ENCODE assay signal across 11 cellular contexts in genomic region chr10:83734278-83734677, GRCh38.
"Had no signal": no experiment of that assay in that cellular context is flagged by ENCODE, and none has a peak within 500 bp of the region (broad histone marks: within the 10 kb centered on the region; RNA-seq: fewer than 3 reads in every experiment).

No MANE protein-coding gene starts in this region.

- H3K4me1 Mint-ChIP-seq: GM23338, H9 had no signal

- H3K27ac ChIP-seq: GM23248 had no signal

- FAIRE-seq: H1, H54 had no signal

- H2AFZ ChIP-seq: GM23248, GM23338 had no signal

- H3K9me3 ChIP-seq: HAP-1 had no signal

- H3K36me3 ChIP-seq: HAP-1 had no signal

- ATAC-seq: GM23338, HCT116 had no signal

- H3K4me1 ChIP-seq: HAP-1 had no signal

- DNase-seq: GM23248, GOT3, H7, H9, HCEC 1CT, HFFc6 had no signal

- H3K9ac ChIP-seq: GM23248 had no signal

- H3K4me2 ChIP-seq: GM23338 had no signal

- H3K27ac Mint-ChIP-seq: GM23338, H9, HFFc6 had no signal

- H3K4me3 ChIP-seq: GM23248, GM23338, HAP-1 had no signal

- H3K4me3 Mint-ChIP-seq: GM23338, H9, HFFc6 had no signal
